Comparison of ENCODE assay signal across 25 cellular contexts in the genomic region with DNA sequence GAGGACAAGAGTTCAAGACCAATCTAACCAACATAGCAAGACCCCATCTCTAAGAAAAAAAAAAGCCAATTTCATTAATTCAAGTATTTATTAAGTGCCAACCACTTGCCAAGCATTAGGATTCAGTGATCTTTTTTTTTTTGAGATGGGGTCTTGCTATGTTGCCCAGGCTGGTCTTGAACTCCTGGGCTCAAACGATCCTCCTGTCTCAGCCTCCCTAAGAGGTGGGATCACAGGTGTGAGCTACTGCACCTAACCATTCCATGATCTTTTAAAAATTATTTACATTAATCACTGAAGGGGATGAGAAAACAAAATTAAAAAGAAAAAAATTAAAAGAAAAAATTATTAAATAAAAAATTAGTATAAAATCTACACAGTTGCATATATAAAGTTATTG.
"Had no signal": no experiment of that assay in that cellular context is flagged by ENCODE, and none has a peak within 500 bp of the region (broad histone marks: within the 10 kb centered on the region; RNA-seq: fewer than 3 reads in every experiment).

No MANE protein-coding gene starts in this region.

- H3K4me1 ChIP-seq: colonic mucosa, esophagus muscularis mucosa, esophagus squamous epithelium, foreskin keratinocyte, gastrocnemius medialis, gastroesophageal sphincter, heart left ventricle, heart right ventricle had no signal

- DNase-seq: colonic mucosa; cortex of kidney; dermis blood vessel endothelial cell; dorsolateral prefrontal cortex; effector CD4-positive, alpha-beta T cell; effector CD8-positive, alpha-beta T cell; effector memory CD4-positive, alpha-beta T cell; effector memory CD8-positive, alpha-beta T cell; endodermal cell; erythroblast; esophagus squamous epithelium; foreskin fibroblast; foreskin keratinocyte; foreskin melanocyte; gastrocnemius medialis; glutamatergic neuron; head of caudate nucleus; heart left ventricle; heart right ventricle had no signal

- H3K27ac ChIP-seq: colonic mucosa, coronary artery, dorsolateral prefrontal cortex, epithelial cell of prostate, esophagus muscularis mucosa, esophagus squamous epithelium, foreskin keratinocyte, gastrocnemius medialis, gastroesophageal sphincter, heart left ventricle, heart right ventricle had no signal

- ATAC-seq: effector memory CD8-positive, alpha-beta T cell; esophagus mucosa; foreskin keratinocyte; gastrocnemius medialis; gastroesophageal sphincter; heart left ventricle; heart right ventricle had no signal

- H3K36me3 ChIP-seq: colonic mucosa had no signal

- H3K4me3 ChIP-seq: colonic mucosa, coronary artery, dorsolateral prefrontal cortex, esophagus muscularis mucosa, esophagus squamous epithelium, gastrocnemius medialis, gastroesophageal sphincter, heart left ventricle, heart right ventricle had no signal

- FAIRE-seq: endothelial cell of umbilical vein had no signal

- H3K9me3 ChIP-seq: colonic mucosa, esophagus muscularis mucosa, esophagus squamous epithelium, gastrocnemius medialis, gastroesophageal sphincter, heart left ventricle, heart right ventricle had no signal

- H3K27me3 ChIP-seq: colonic mucosa, dorsolateral prefrontal cortex, esophagus muscularis mucosa, esophagus squamous epithelium, foreskin keratinocyte, gastrocnemius medialis, gastroesophageal sphincter, heart left ventricle, heart right ventricle had no signal
